In the genomic region with DNA sequence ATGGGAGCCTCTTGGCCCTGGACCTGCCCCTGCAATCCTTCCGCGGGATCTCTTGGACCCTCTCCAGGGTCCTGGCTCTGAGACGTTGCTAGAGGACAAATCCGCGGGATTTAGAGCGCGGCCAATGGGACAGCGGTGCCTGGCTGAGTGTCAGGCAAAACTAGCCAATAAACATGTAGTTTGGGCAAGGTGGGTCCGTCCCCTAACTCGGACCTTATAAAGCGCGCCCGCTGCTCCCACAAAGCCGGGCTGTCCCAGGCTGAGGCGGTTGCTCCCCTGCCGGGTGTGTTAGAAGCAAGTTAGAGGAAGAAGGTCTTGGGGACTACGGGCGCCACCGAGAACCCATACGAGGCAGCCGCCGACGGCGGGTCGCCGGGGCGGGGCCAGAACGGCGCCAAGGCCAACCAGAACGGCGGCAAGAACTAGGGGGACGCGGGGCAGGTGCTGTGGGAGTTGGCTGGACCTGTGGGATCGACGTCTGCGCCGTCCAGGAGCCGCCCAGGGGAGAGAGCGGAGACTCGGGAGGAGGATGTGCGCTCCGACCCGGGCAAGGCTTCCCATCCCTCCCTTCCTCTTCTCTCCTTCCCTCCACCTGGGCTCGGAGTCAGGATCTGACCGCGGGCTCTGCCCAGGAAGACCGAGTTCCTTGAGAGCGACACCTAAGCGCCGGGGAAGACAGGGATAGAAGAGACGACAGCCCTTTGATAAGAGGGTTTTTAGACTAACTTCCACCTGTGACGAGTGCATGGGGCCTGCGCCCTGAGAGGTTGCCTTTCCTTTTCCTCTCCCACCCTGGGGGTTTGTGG, we compare ENCODE assay signal across 8 cellular contexts. TPM values are rescaled to one million over a fixed set of nuclear protein-coding genes. Genes with fewer than 3 reads are reported as not detected.
DNase-seq lines count a peak whose midpoint lies in the region; ATAC-seq, FAIRE-seq and TF ChIP-seq lines count a peak whose summit lies in the region.

No MANE protein-coding gene starts in this region.

- H3K4me3 ChIP-seq in kidney (ENCODE audit: low read length in 2 of 2), result peak overlapping the region; percentile 67 to 81

- no peaks in the 10 kb centered on the region for H3K9me3 ChIP-seq in kidney (ENCODE audit: control insufficient read depth in 1 of 2, low read length in 2 of 2)

- H3K4me1 Mint-ChIP-seq in activated B cell treated with CpG ODN at 0.5 μM for 24 hours (peaks cover 19% of the 10 kb centered on the region), chondrocyte (ENCODE audit: low read depth) (peaks cover 3% of the 10 kb centered on the region)

- peak overlapping the region; percentile 62 to 63 for H3K9ac ChIP-seq in kidney (ENCODE audit: low read length in 2 of 2)

- ATAC-seq in GM19025 (IDR thresholded peaks at IDR 0.05; ENCODE audit: low read depth, unreplicated experiment) (peak; percentile 89), HG03159 (IDR thresholded peaks at IDR 0.05; ENCODE audit: unreplicated experiment) (peak; percentile 87), activated B cell treated with CpG ODN at 0.5 μM for 24 hours (ENCODE audit: low read depth) (peak; percentile 91)

- CTCF ChIA-PET in activated B cell treated with CpG ODN at 0.5 μM for 24 hours (lab: Charles Lee), result interaction anchor here (0.7 to 1.6 kb wide), 4 partner anchors 9 to 248 kb away, joined by 3 to 7 read pairs (median 4); no protein-coding TSS in a partner anchor

- POLR2A ChIA-PET in activated B cell treated with CpG ODN at 0.5 μM for 24 hours (lab: Charles Lee), result no interaction called here

- FAIRE-seq in kidney (lab: Jason Lieb, UNC), result peak; percentile 35

- no peak overlapping the region for H3K27ac Mint-ChIP-seq in activated B cell treated with CpG ODN at 0.5 μM for 24 hours
- H3K27ac Mint-ChIP-seq in chondrocyte (ENCODE audit: unreplicated experiment), result no peak overlapping the region

- H3K27me3 Mint-ChIP-seq in activated B cell treated with CpG ODN at 0.5 μM for 24 hours, result no peaks in the 10 kb centered on the region
- H3K27me3 Mint-ChIP-seq in chondrocyte (ENCODE audit: low read depth), result no peaks in the 10 kb centered on the region

- H3K4me3 Mint-ChIP-seq in activated B cell treated with CpG ODN at 0.5 μM for 24 hours (no peak overlapping the region), chondrocyte (ENCODE audit: unreplicated experiment) (no peak overlapping the region)

- DNase-seq in AML-193 (lab: John Stamatoyannopoulos, UW) (peak; percentile 96 to 98), NCI-H2196 (lab: John Stamatoyannopoulos, UW; ENCODE audit: unreplicated experiment) (peak; percentile 96), activated B cell treated with CpG ODN at 0.5 μM for 24 hours (peak; percentile 58), chondrocyte (ENCODE audit: low spot score) (peak; percentile 93), kidney (peak; percentile 96)
- peak; percentile 55 for DNase-seq in stimulated activated CD4-positive, alpha-beta T cell treated with anti-CD3 and anti-CD28 coated beads, Interleukin-12 subunit alpha, Interleukin-12 subunit beta, amount 100 ng/mL, for 4 hours

- intact Hi-C loops in activated B cell treated with CpG ODN at 0.5 μM for 24 hours (cut with micrococcal nuclease), result loop anchor here (1.0 to 10.0 kb wide), 5 partner anchors 67 to 1130 kb away; partner anchors contain the start of genes GCLC, LRRC1 and TRAM2
- intact Hi-C loops in kidney (cut with DNase I), result loop anchor here (5.0 kb wide), 1 partner anchor 252 kb away; no protein-coding TSS in a partner anchor

- TF ChIP-seq CTCF in activated B cell treated with CpG ODN at 0.5 μM for 24 hours (IDR thresholded peaks at IDR 0.05) (no peak), chondrocyte (IDR thresholded peaks at IDR 0.05) (no peak), kidney (IDR thresholded peaks at IDR 0.05; ENCODE audit: borderline replicate concordance, extremely low read depth, insufficient read depth) (no peak)

- no peaks in the 10 kb centered on the region for H3K36me3 ChIP-seq in kidney (ENCODE audit: control insufficient read depth in 1 of 2, insufficient read depth in 2 of 2, low read length in 2 of 2)

- H3K36me3 Mint-ChIP-seq in activated B cell treated with CpG ODN at 0.5 μM for 24 hours (ENCODE audit: low read depth) (no peaks in the 10 kb centered on the region), chondrocyte (ENCODE audit: low read depth) (peaks cover 3% of the 10 kb centered on the region)

- peak overlapping the region; percentile 41 to 63 for H3K27ac ChIP-seq in kidney (ENCODE audit: low read depth in 2 of 2, low read length in 2 of 2)

- H3K9me3 Mint-ChIP-seq in activated B cell treated with CpG ODN at 0.5 μM for 24 hours, result no peaks in the 10 kb centered on the region
- no peaks in the 10 kb centered on the region for H3K9me3 Mint-ChIP-seq in chondrocyte (ENCODE audit: low read depth)

- peaks cover 6 to 10% of the 10 kb centered on the region in 2 donors for H3K4me1 ChIP-seq in kidney (ENCODE audit: control insufficient read depth in 1 of 2, insufficient read depth in 1 of 2, low read depth in 1 of 2, low read length in 2 of 2)

RNA-seq across cellular contexts. Expression of gene TMEM14A, which starts 6.5 kb away (rescaled TPM):
- total RNA-seq in activated B cell treated with CpG ODN at 0.5 μM for 24 hours, result 6.6 and 7.7 TPM in 2 replicates
- 21.1 to 34.4 TPM (median 25.7 TPM) in 3 replicates for total RNA-seq in chondrocyte
- 23.8 TPM for total RNA-seq in kidney
- polyA plus RNA-seq in kidney (ENCODE audit: insufficient read depth, low read depth, low replicate concordance), result 48.8 TPM

Comparison
In these comparisons a context has a peak if more than half of its experiments do, and no peak if none do; other contexts are left out.
1. Peak in every context shown above with its lines: DNase-seq, ATAC-seq, H3K4me3 ChIP-seq and H3K27ac ChIP-seq.